ENCODE assay signal across 28 cellular contexts in genomic region chr18:70462078-70462439, GRCh38.
A peak's percentile ranks its signal among the peaks of the same experiment; 100 is the strongest.
DNase-seq lines count a peak whose midpoint lies in the region; ATAC-seq, FAIRE-seq and TF ChIP-seq lines count a peak whose summit lies in the region.
"Had no signal": no experiment of that assay in that cellular context is flagged by ENCODE, and none has a peak within 500 bp of the region (broad histone marks: within the 10 kb centered on the region; RNA-seq: fewer than 3 reads in every experiment).

No MANE protein-coding gene starts in this region.

- WGBS in HepG2 (ENCODE audit: low lambda C conversion rate), result 3% methylated on average over 3 of the region's 3 CpGs
- WGBS in right lobe of liver (ENCODE audit: insufficient coverage, low coverage, low lambda C conversion rate, missing lambda C conversion rate), result 44% methylated on average over 3 of the region's 3 CpGs
- 26 to 51% (median 43%) methylated on average over 3 of the region's 3 CpGs for WGBS in stomach, 5 donors

- peak; percentile 61 for ATAC-seq in HepG2
- no peak for ATAC-seq in right lobe of liver
- peak; percentile 37 for ATAC-seq in left colon
- ATAC-seq in GM19324 (IDR thresholded peaks at IDR 0.05; ENCODE audit: low FRiP score, unreplicated experiment), result no peak
- ATAC-seq in GM21367 (IDR thresholded peaks at IDR 0.05; ENCODE audit: unreplicated experiment), result no peak

- intact Hi-C loops in HepG2 (cut with micrococcal nuclease; ENCODE audit: unreplicated experiment), result no loop called here
- intact Hi-C loops in right lobe of liver (cut with DNase I), result no loop called here
- intact Hi-C loops in left colon (cut with DNase I, micrococcal nuclease), result no loop called here
- intact Hi-C loops in stomach (cut with DNase I; ENCODE audit: low total_unique reads), result no loop called here

- TF ChIP-seq POLR2A in HepG2 (IDR thresholded peaks at IDR 0.05; ENCODE audit: insufficient read depth in 1 of 2, low read depth in 2 of 2, low read length in 2 of 2) (no peak), right lobe of liver (IDR thresholded peaks at IDR 0.05) (no peak), NB4 (IDR thresholded peaks at IDR 0.05; ENCODE audit: extremely low read depth, insufficient read length) (no peak), stomach (IDR thresholded peaks at IDR 0.05) (no peak)

- H3K9me3 ChIP-seq in HepG2 (ENCODE audit: low read length) (no peaks in the 10 kb centered on the region), right lobe of liver (no peaks in the 10 kb centered on the region), stomach (no peaks in the 10 kb centered on the region)
- H3K9me3 ChIP-seq: BE2C, SJSA1 had no signal

- TF ChIP-seq EP300 in HepG2 (IDR thresholded peaks at IDR 0.05; ENCODE audit: low read depth in 2 of 2, low read length in 2 of 2) (no peak), HepG2 (CRISPR knock-in tag; IDR thresholded peaks at IDR 0.05; ENCODE audit: borderline replicate concordance) (no peak), stomach (IDR thresholded peaks at IDR 0.05) (no peak)

- H3K27ac ChIP-seq in HepG2 (ENCODE audit: extremely low read length, insufficient read depth, low read length) (no peak overlapping the region), right lobe of liver (no peak overlapping the region), stomach (no peak overlapping the region)
- H3K27ac ChIP-seq: PC-9, SJSA1 had no signal

- no peak overlapping the region for H2AFZ ChIP-seq in HepG2 (ENCODE audit: low read length)
- H2AFZ ChIP-seq: PC-9 had no signal

- H3K9ac ChIP-seq in HepG2 (ENCODE audit: insufficient read depth, low read depth, low read length), result peak overlapping the region; percentile 16; the same call in 1 of the 2 replicates

- H3K4me3 ChIP-seq in HepG2 (replicated peaks in 1 of 3; ENCODE audit: insufficient read depth in 1 of 3, low read depth in 2 of 3, low read length in 3 of 3) (0 out of 6 replicates have a peak overlapping the region, but pooled peaks of 1 of the 3 experiments have one; percentile 11), right lobe of liver (no peak overlapping the region), NB4 (ENCODE audit: low read depth, low read length) (no peak overlapping the region), stomach (no peak overlapping the region)
- H3K4me3 ChIP-seq: PC-9, SJSA1 had no signal

- TF ChIP-seq RAD21 in HepG2 (CRISPR knock-in tag; IDR thresholded peaks at IDR 0.05), result no peak

- DNase-seq in HepG2 (ENCODE audit: low spot score), result no peak
- no peak for DNase-seq in right lobe of liver
- peak; percentile 34 for DNase-seq in NB4 (ENCODE audit: low read depth)
- no peak for DNase-seq in left colon
- DNase-seq in stomach, result no peak
- DNase-seq: 8988T; ACHN; BE2C; Calu3; CD8-positive, alpha-beta memory T cell; DMS79 treated with DMSO at 0.1 percent for 48 hours; GF-D8; H9; Kasumi-1; NCI-H1092; NCI-H1417 treated with DMSO at 0.1 percent for 48 hours; NCI-H187; NCI-H2081 treated with DMSO at 0.1 percent for 48 hours; NCI-H2171 treated with DMSO at 0.1 percent for 48 hours; NCI-H524; NCI-H774; PC-9; Right ventricle myocardium superior; RPMI8226 had no signal

- in situ Hi-C loops in HepG2 (cut with HindIII; ENCODE audit: extremely low pct_ligation_motif_present, low pct_unique_long_range_greater_than_20kb), result no loop called here

- H3K4me2 ChIP-seq in HepG2 (ENCODE audit: low read depth, low read length), result peak overlapping the region; percentile 78
- H3K4me2 ChIP-seq: PC-9 had no signal

- no TSS peak for BruUV-seq in HepG2 (replicated peaks; lab: Mats Ljungman, UMichigan)

- TF ChIP-seq CTCF in HepG2 (CRISPR knock-in tag; IDR thresholded peaks at IDR 0.05), result no peak
- TF ChIP-seq CTCF in right lobe of liver (IDR thresholded peaks at IDR 0.05), result no peak
- no peak for TF ChIP-seq CTCF in NB4 (IDR thresholded peaks at IDR 0.05; ENCODE audit: low read depth, low read length)
- TF ChIP-seq CTCF in stomach (IDR thresholded peaks at IDR 0.05), result no peak

- peak; percentile 70 for FAIRE-seq in HepG2 (lab: Jason Lieb, UNC)
- FAIRE-seq: GM12891 had no signal

- H3K36me3 ChIP-seq in HepG2 (replicated peaks in 1 of 2; ENCODE audit: control insufficient read depth in 1 of 2, insufficient read depth in 2 of 2, low read length in 2 of 2), result no peaks in the 10 kb centered on the region
- no peaks in the 10 kb centered on the region for H3K36me3 ChIP-seq in right lobe of liver
- no peaks in the 10 kb centered on the region for H3K36me3 ChIP-seq in stomach
- H3K36me3 ChIP-seq: BE2C, SJSA1 had no signal

- POLR2A ChIA-PET in HepG2 (lab: Yijun Ruan, JAX), result no interaction called here

- H3K27me3 ChIP-seq in HepG2 (ENCODE audit: control insufficient read depth in 1 of 2, insufficient read depth in 2 of 2, low read length in 2 of 2) (no peaks in the 10 kb centered on the region), right lobe of liver (no peaks in the 10 kb centered on the region), stomach (peaks cover 0 to 27% (median 0%) of the 10 kb centered on the region in 3 donors)
- H3K27me3 ChIP-seq: BE2C, SJSA1 had no signal

- H3K4me1 ChIP-seq in HepG2 (ENCODE audit: insufficient read depth, low read length) (peaks cover 41% of the 10 kb centered on the region), right lobe of liver (peaks cover 0 to 8% (median 0%) of the 10 kb centered on the region in 4 donors), stomach (peaks cover 5 to 9% (median 7%) of the 10 kb centered on the region in 4 donors)
- H3K4me1 ChIP-seq: BE2C had no signal

- no peaks in the 10 kb centered on the region for H4K20me1 ChIP-seq in HepG2 (ENCODE audit: insufficient read depth, low read length)

- H3K79me2 ChIP-seq in HepG2 (ENCODE audit: insufficient read depth, low read length), result no peaks in the 10 kb centered on the region

- CTCF ChIA-PET in HepG2 (lab: Yijun Ruan, JAX; ENCODE audit: low intra/inter-chr PET ratio, low total read pairs), result no interaction called here

TF ChIP-seq in HepG2, 621 proteins besides CTCF, POLR2A, EP300 and RAD21:
- peak; percentile 34; the same call in 1 of the 2 replicates for TF ChIP-seq BCL6 (CRISPR knock-in tag; IDR thresholded peaks at IDR 0.05)
- no peak for TF ChIP-seq E2F2 (CRISPR knock-in tag; IDR thresholded peaks at IDR 0.05; ENCODE audit: borderline replicate concordance)
- TF ChIP-seq FOXA1 (IDR thresholded peaks at IDR 0.05), result no peak
- peak; percentile 61; the same call in 1 of the 2 replicates for TF ChIP-seq FOXA1 (CRISPR knock-in tag; IDR thresholded peaks at IDR 0.05)
- TF ChIP-seq GATAD1 (CRISPR knock-in tag; IDR thresholded peaks at IDR 0.05), result no peak
- TF ChIP-seq PATZ1 (CRISPR knock-in tag; IDR thresholded peaks at IDR 0.05), result 0 out of 2 replicates have a peak, but pooled peaks have one; percentile 38
- no peak for TF ChIP-seq ZBTB43 (CRISPR knock-in tag; conservative IDR thresholded peaks at IDR 0.05)
- TF ChIP-seq FOXA3 (CRISPR knock-in tag; IDR thresholded peaks at IDR 0.05), result peak; percentile 43

Comparison
In these comparisons a context has a peak if more than half of its experiments do, and no peak if none do; other contexts are left out.
1. ATAC-seq: peak in HepG2 (single experiment) and left colon (single experiment); none in right lobe of liver (0 of 4), GM19324 (single experiment) and GM21367 (single experiment).